Comparison of ENCODE assay signal across 8 cellular contexts in genomic region chr7:116525298-116525912, GRCh38. TPM values are rescaled to one million over a fixed set of nuclear protein-coding genes. Genes with fewer than 3 reads are reported as not detected.
A peak's percentile ranks its signal among the peaks of the same experiment; 100 is the strongest.
DNase-seq lines count a peak whose midpoint lies in the region; ATAC-seq, FAIRE-seq and TF ChIP-seq lines count a peak whose summit lies in the region.

No MANE protein-coding gene starts in this region.

- FAIRE-seq in endothelial cell of umbilical vein (lab: Jason Lieb, UNC): no peak

- H3K4me2 ChIP-seq in endothelial cell of umbilical vein (ENCODE audit: insufficient read depth, low read length): peak overlapping the region; percentile 79

- TSS peak; percentile 23 for BruUV-seq in endothelial cell of umbilical vein (replicated peaks; lab: Mats Ljungman, UMichigan)

- no peaks in the 10 kb centered on the region for H3K27me3 ChIP-seq in endothelial cell of umbilical vein (ENCODE audit: control insufficient read depth in 2 of 2, insufficient read depth in 2 of 2, low read length in 2 of 2)
- peaks cover 38% of the 10 kb centered on the region for H3K27me3 ChIP-seq in mucosa of stomach (ENCODE audit: control insufficient read depth, insufficient read depth, low read length)

- dilution Hi-C loops in endothelial cell of umbilical vein (cut with MboI; ENCODE audit: extremely low pct_ligation_motif_present, low sequenced_read_pairs): no loop called here

- intact Hi-C loops in endothelial cell of umbilical vein (cut with micrococcal nuclease): loop anchor here (1.0 to 10.0 kb wide), 3 partner anchors 149 to 353 kb away; partner anchors contain the start of gene MET

- CTCF ChIA-PET in endothelial cell of umbilical vein (lab: Charles Lee): interaction anchor here (0.9 to 5.1 kb wide), 21 partner anchors 14 to 345 kb away, joined by 3 to 64 read pairs (median 8); partner anchors contain the start of gene CAV2

- no peak for TF ChIP-seq CTCF in endothelial cell of umbilical vein (IDR thresholded peaks at IDR 0.05; ENCODE audit: extremely low read depth in 1 of 2, insufficient read depth in 1 of 2, low read depth in 1 of 2, low read length in 2 of 2)

- peaks cover 70% of the 10 kb centered on the region for H3K4me1 ChIP-seq in endothelial cell of umbilical vein (ENCODE audit: control insufficient read depth, extremely low read depth, insufficient read depth, low read length)
- peaks cover 11% of the 10 kb centered on the region for H3K4me1 ChIP-seq in mucosa of stomach (ENCODE audit: control insufficient read depth, insufficient read depth, low read length)

- peak; percentile 38 for ATAC-seq in GM19023 (IDR thresholded peaks at IDR 0.05; ENCODE audit: unreplicated experiment)
- peak; percentile 30 for ATAC-seq in HG03442 (IDR thresholded peaks at IDR 0.05; ENCODE audit: unreplicated experiment)

- H3K36me3 ChIP-seq in endothelial cell of umbilical vein (ENCODE audit: control insufficient read depth in 2 of 2, extremely low read depth in 1 of 2, insufficient read depth in 2 of 2, low read length in 2 of 2): peaks cover 10 to 19% of the 10 kb centered on the region in 2 experiments
- no peaks in the 10 kb centered on the region for H3K36me3 ChIP-seq in mucosa of stomach (ENCODE audit: control insufficient read depth, insufficient read depth, low read length)

- H3K4me3 ChIP-seq in endothelial cell of umbilical vein (replicated peaks in 1 of 3; ENCODE audit: insufficient read depth in 1 of 3, low read depth in 1 of 3, low read length in 3 of 3) (peak overlapping the region; percentile 74 to 98 (median 90)), mucosa of stomach (ENCODE audit: low read length) (peak overlapping the region; percentile 68)

- H4K20me1 ChIP-seq in endothelial cell of umbilical vein (replicated peaks; ENCODE audit: control insufficient read depth, extremely low read depth, insufficient read depth, low read length): peaks cover 9% of the 10 kb centered on the region

- POLR2A ChIA-PET in endothelial cell of umbilical vein (lab: Charles Lee): interaction anchor here (0.9 to 1.9 kb wide), 2 partner anchors 64 to 266 kb away, joined by 3 to 12 read pairs; no protein-coding TSS in a partner anchor

- TF ChIP-seq POLR2A in endothelial cell of umbilical vein (IDR thresholded peaks at IDR 0.05; ENCODE audit: low read depth, low read length): no peak

- H3K9me1 ChIP-seq in endothelial cell of umbilical vein (replicated peaks; ENCODE audit: control insufficient read depth, extremely low read depth, insufficient read depth, low read length): no peaks in the 10 kb centered on the region

- H2AFZ ChIP-seq in endothelial cell of umbilical vein (ENCODE audit: low read depth, low read length): no peak overlapping the region

- H3K79me2 ChIP-seq in endothelial cell of umbilical vein (ENCODE audit: control insufficient read depth, insufficient read depth, low read length): peaks cover 56% of the 10 kb centered on the region

- peak; percentile 19 for DNase-seq in activated CD4-positive, alpha-beta T cell treated with anti-CD3 and anti-CD28 coated beads, Interleukin-2, amount 50 U/mL, for 1 hour
- DNase-seq in endothelial cell of umbilical vein (ENCODE audit: low read depth, low spot score) (peak; percentile 35), ureter (ENCODE audit: low spot score) (peak; percentile 53), AG20443 (ENCODE audit: low spot score) (no peak), kidney glomerular epithelial cell (lab: John Stamatoyannopoulos, UW) (no peak)

- no peaks in the 10 kb centered on the region for H3K9me3 ChIP-seq in endothelial cell of umbilical vein (replicated peaks; ENCODE audit: control insufficient read depth, insufficient read depth, low read length)
- H3K9me3 ChIP-seq in mucosa of stomach (ENCODE audit: control insufficient read depth, low read length): no peaks in the 10 kb centered on the region

- peak overlapping the region; percentile 97 for H3K27ac ChIP-seq in endothelial cell of umbilical vein (ENCODE audit: insufficient read depth, low read depth, low read length)

- H3K9ac ChIP-seq in endothelial cell of umbilical vein (replicated peaks; ENCODE audit: extremely low read depth, insufficient read depth, low read length) (peak overlapping the region; percentile 100), mucosa of stomach (ENCODE audit: low read length) (peak overlapping the region; percentile 74)

TF ChIP-seq in endothelial cell of umbilical vein, 7 proteins besides CTCF, POLR2A, EP300 and RAD21:
- TF ChIP-seq MYC (IDR thresholded peaks at IDR 0.05; ENCODE audit: low read depth, low read length): no peak
- TF ChIP-seq POLR2AphosphoS5 (IDR thresholded peaks at IDR 0.05; ENCODE audit: insufficient read depth, low read depth, low read length): no peak
- TF ChIP-seq JUN (IDR thresholded peaks at IDR 0.05; ENCODE audit: borderline replicate concordance, insufficient read depth, insufficient read length, low read depth): no peak
- no peak for TF ChIP-seq FOS (IDR thresholded peaks at IDR 0.05; ENCODE audit: borderline replicate concordance, insufficient read depth, low read length)
- no peak for TF ChIP-seq MAX (IDR thresholded peaks at IDR 0.05; ENCODE audit: insufficient read depth, insufficient read length)
- TF ChIP-seq EZH2 (IDR thresholded peaks at IDR 0.05; ENCODE audit: borderline replicate concordance, low read depth, low read length, severe bottlenecking): no peak
- no peak for TF ChIP-seq GATA2 (IDR thresholded peaks at IDR 0.05; ENCODE audit: insufficient read depth, insufficient read length, low read depth, low read length)
TF ChIP-seq in endothelial cell of umbilical vein: peak in this region for 0.

RNA-seq across cellular contexts. Expression of gene CAV1, which starts 0.6 kb away (rescaled TPM):
- total RNA-seq in endothelial cell of umbilical vein (1,126 and 1,483 TPM in 2 replicates), ureter (127 TPM)
- 3,129 and 3,339 TPM in 2 replicates for polyA plus RNA-seq in endothelial cell of umbilical vein
- polyA plus RNA-seq in endothelial cell of umbilical vein (2011; cell fraction: cytosol; rRNA removed): 1,679 and 1,960 TPM in 2 replicates
- polyA plus RNA-seq in endothelial cell of umbilical vein (2011; cell fraction: nucleus; rRNA removed): 638 and 808 TPM in 2 replicates
- polyA plus RNA-seq in endothelial cell of umbilical vein (2012): 635 and 1,042 TPM in 2 replicates
- polyA minus RNA-seq in endothelial cell of umbilical vein: 5,246 and 5,371 TPM in 2 replicates
- polyA minus RNA-seq in endothelial cell of umbilical vein (2011; cell fraction: cytosol; rRNA and poly(A)+ RNA removed): 0.92 TPM
- 779 and 1,152 TPM in 2 replicates for polyA minus RNA-seq in endothelial cell of umbilical vein (2011; cell fraction: nucleus; rRNA and poly(A)+ RNA removed)

RNA-seq across cellular contexts. Expression of gene CAV2, which starts 25.9 kb away (rescaled TPM):
- total RNA-seq in endothelial cell of umbilical vein (146 and 179 TPM in 2 replicates), ureter (64.4 TPM)
- 258 and 327 TPM in 2 replicates for polyA plus RNA-seq in endothelial cell of umbilical vein
- polyA plus RNA-seq in endothelial cell of umbilical vein (2011; cell fraction: cytosol; rRNA removed): 240 and 252 TPM in 2 replicates
- 107 and 121 TPM in 2 replicates for polyA plus RNA-seq in endothelial cell of umbilical vein (2011; cell fraction: nucleus; rRNA removed)
- 88.3 and 144 TPM in 2 replicates for polyA plus RNA-seq in endothelial cell of umbilical vein (2012)
- 465 and 480 TPM in 2 replicates for polyA minus RNA-seq in endothelial cell of umbilical vein
- 10.4 TPM for polyA minus RNA-seq in endothelial cell of umbilical vein (2011; cell fraction: cytosol; rRNA and poly(A)+ RNA removed)
- polyA minus RNA-seq in endothelial cell of umbilical vein (2011; cell fraction: nucleus; rRNA and poly(A)+ RNA removed): 104 and 114 TPM in 2 replicates

Comparison
In these comparisons a context has a peak if more than half of its experiments do, and no peak if none do; other contexts are left out.
1. DNase-seq: peak in activated CD4-positive, alpha-beta T cell treated with anti-CD3 and anti-CD28 coated beads, Interleukin-2, amount 50 U/mL, for 1 hour (single experiment), endothelial cell of umbilical vein (single experiment) and ureter (single experiment); none in AG20443 (single experiment) and kidney glomerular epithelial cell (single experiment).